In the genomic region with DNA sequence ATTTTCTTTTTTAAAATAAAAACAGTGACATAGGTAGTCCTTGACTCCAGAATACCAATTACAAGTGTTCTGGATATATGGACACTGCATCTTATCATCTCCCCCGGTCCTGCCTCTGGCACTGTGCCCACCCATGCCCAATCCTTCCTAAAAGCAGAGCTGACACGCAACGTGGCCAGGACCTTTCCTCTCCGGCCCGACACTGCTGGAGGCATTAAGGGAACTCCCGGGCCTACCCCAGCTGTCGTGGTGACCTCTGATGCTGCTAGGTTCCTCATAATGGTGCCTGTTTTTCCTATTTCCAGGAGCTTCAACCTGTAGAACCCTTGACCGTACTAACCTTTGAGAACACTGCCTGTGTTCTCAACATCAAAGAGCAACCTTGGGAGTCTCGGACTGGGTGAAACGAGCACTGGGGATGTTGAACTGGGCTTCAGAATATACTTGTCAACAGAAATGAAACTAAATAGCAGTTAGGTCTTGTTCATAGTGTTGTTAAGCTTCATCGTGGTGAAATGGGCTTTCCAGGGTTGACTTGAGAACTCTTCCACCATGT, we compare ENCODE assay signal across 20 cellular contexts. TPM values are rescaled to one million over a fixed set of nuclear protein-coding genes. Genes with fewer than 3 reads are reported as not detected.
DNase-seq lines count a peak whose midpoint lies in the region; ATAC-seq and TF ChIP-seq lines count a peak whose summit lies in the region.
"Had no signal": no experiment of that assay in that cellular context is flagged by ENCODE, and none has a peak within 500 bp of the region (broad histone marks: within the 10 kb centered on the region; RNA-seq: fewer than 3 reads in every experiment).

No MANE protein-coding gene starts in this region.

- H3K9me3 Mint-ChIP-seq in chondrocyte (ENCODE audit: low read depth) (no peaks in the 10 kb centered on the region), nephron (no peaks in the 10 kb centered on the region)
- H3K9me3 Mint-ChIP-seq: CD8-positive, alpha-beta T cell had no signal

- H3K27me3 Mint-ChIP-seq in chondrocyte (ENCODE audit: low read depth) (no peaks in the 10 kb centered on the region), nephron (ENCODE audit: low read depth) (no peaks in the 10 kb centered on the region)

- DNase-seq in chondrocyte (ENCODE audit: low spot score) (no peak), left lobe of liver (ENCODE audit: low spot score) (no peak), retina (no peak), hippocampal formation (lab: John Stamatoyannopoulos, UW) (no peak)
- no peak for DNase-seq in activated T-cell treated with anti-CD3 and anti-CD28 coated beads, Interleukin-2, amount 50 U/mL, for 48 hours
- no peak for DNase-seq in activated effector memory CD4-positive, alpha-beta T cell treated with anti-CD3 and anti-CD28 coated beads, Interleukin-2, amount 50 U/mL, for 16 hours
- DNase-seq: ACHN; CD8-positive, alpha-beta T cell; NCI-H1092 treated with DMSO at 0.1 percent for 48 hours; NCI-H146; NCI-H2029; NCI-H2227 treated with DMSO at 0.1 percent for 48 hours; NCI-H510A; PC-9; RPMI8226; SHP77 had no signal

- H3K4me1 Mint-ChIP-seq in chondrocyte (ENCODE audit: low read depth), result peaks cover 86% of the 10 kb centered on the region
- H3K4me1 Mint-ChIP-seq in nephron, result peaks cover 62% of the 10 kb centered on the region

- TF ChIP-seq CTCF in chondrocyte (IDR thresholded peaks at IDR 0.05) (no peak), nephron (IDR thresholded peaks at IDR 0.05; ENCODE audit: unreplicated experiment in 3 of 3) (no peak)

- peak; percentile 32 for ATAC-seq in left lobe of liver
- ATAC-seq: CD8-positive, alpha-beta T cell; HCT116 had no signal

- peak overlapping the region; percentile 78 for H3K27ac Mint-ChIP-seq in chondrocyte (ENCODE audit: unreplicated experiment)
- peak overlapping the region; percentile 72 to 90 (median 78) for H3K27ac Mint-ChIP-seq in nephron
- H3K27ac Mint-ChIP-seq: CD8-positive, alpha-beta T cell had no signal

- H3K4me3 Mint-ChIP-seq in chondrocyte (ENCODE audit: unreplicated experiment), result no peak overlapping the region
- no peak overlapping the region for H3K4me3 Mint-ChIP-seq in nephron
- H3K4me3 Mint-ChIP-seq: CD8-positive, alpha-beta T cell had no signal

- peaks cover 3% of the 10 kb centered on the region for H3K36me3 Mint-ChIP-seq in chondrocyte (ENCODE audit: low read depth)
- H3K36me3 Mint-ChIP-seq in nephron (ENCODE audit: low read depth), result peaks cover 12% of the 10 kb centered on the region
- H3K36me3 Mint-ChIP-seq: CD8-positive, alpha-beta T cell had no signal

RNA-seq across cellular contexts. Expression of a gene that starts 13.9 kb away (rescaled TPM):
- total RNA-seq in chondrocyte, result not detected in 3 replicates
- not detected for total RNA-seq in left lobe of liver
- total RNA-seq: CD8-positive, alpha-beta T cell; Daoy; H1; PC-9 had no signal

RNA-seq across cellular contexts. Expression of a gene that starts 48.1 kb away (rescaled TPM):
- total RNA-seq in chondrocyte, result 237 to 331 TPM (median 328 TPM) in 3 replicates
- 78.8 TPM for total RNA-seq in left lobe of liver
